Comparison of ENCODE assay signal across 9 cellular contexts in the genomic region with DNA sequence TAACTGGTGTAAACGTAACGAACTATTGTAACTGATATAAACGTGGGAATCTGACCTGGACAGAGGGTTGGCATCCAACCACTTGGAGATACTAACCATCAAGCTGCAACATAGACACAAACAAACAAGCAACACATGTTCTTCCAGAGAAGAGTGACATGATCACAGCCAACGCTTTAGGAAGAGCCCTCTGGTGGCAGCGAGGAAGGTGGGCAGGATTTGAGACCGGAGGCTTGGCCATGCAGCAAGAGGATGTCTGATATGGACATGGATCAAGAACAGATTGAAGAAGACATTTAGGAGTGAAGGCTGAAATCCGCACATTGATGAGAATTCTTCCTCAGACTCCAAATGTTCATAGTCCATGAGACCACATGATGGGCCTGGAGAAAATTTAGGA. TPM values are rescaled to one million over a fixed set of nuclear protein-coding genes. Genes with fewer than 3 reads are reported as not detected.
DNase-seq lines count a peak whose midpoint lies in the region; ATAC-seq and TF ChIP-seq lines count a peak whose summit lies in the region.
"Had no signal": no experiment of that assay in that cellular context is flagged by ENCODE, and none has a peak within 500 bp of the region (broad histone marks: within the 10 kb centered on the region; RNA-seq: fewer than 3 reads in every experiment).

No MANE protein-coding gene starts in this region.

- no peaks in the 10 kb centered on the region for H4K20me1 ChIP-seq in PC-9 (ENCODE audit: insufficient read depth)

- no peak for DNase-seq in Right ventricle myocardium inferior (ENCODE audit: missing footprints)
- no peak for DNase-seq in right atrium auricular region (ENCODE audit: low spot score)
- no peak for DNase-seq in PC-9
- DNase-seq in fibroblast of peridontal ligament (ENCODE audit: extremely low read depth): peak; percentile 61
- peak; percentile 21 for DNase-seq in smooth muscle cell of the brain vasculature (ENCODE audit: low read depth, low spot score)
- no peak for DNase-seq in activated CD8-positive, alpha-beta memory T cell treated with anti-CD3 and anti-CD28 coated beads, Interleukin-2, amount 10 ng/mL, durations not matched to agents 7 days and 5 days
- no peak for DNase-seq in CD4-positive, alpha-beta memory T cell

- H3K4me3 ChIP-seq in right atrium auricular region (no peak overlapping the region), PC-9 (no peak overlapping the region)
- no peak overlapping the region for H3K4me3 ChIP-seq in CD4-positive, alpha-beta memory T cell (ENCODE audit: low read length in 2 of 2)

- H3K4me3 Mint-ChIP-seq in activated CD8-positive, alpha-beta memory T cell treated with anti-CD3 and anti-CD28 coated beads, Interleukin-2, amount 10 ng/mL, durations not matched to agents 7 days and 5 days: no peak overlapping the region
- no peak overlapping the region for H3K4me3 Mint-ChIP-seq in CD4-positive, alpha-beta memory T cell
- H3K4me3 Mint-ChIP-seq: activated naive CD4-positive, alpha-beta T cell treated with anti-CD3 and anti-CD28 coated beads, Interleukin-2, amount 50 U/mL, for 24 hours had no signal

- H3K27ac ChIP-seq in right atrium auricular region (no peak overlapping the region), PC-9 (no peak overlapping the region)
- no peak overlapping the region for H3K27ac ChIP-seq in CD4-positive, alpha-beta memory T cell (ENCODE audit: low read depth, low read length)

- no peaks in the 10 kb centered on the region for H3K9me3 Mint-ChIP-seq in activated CD8-positive, alpha-beta memory T cell treated with anti-CD3 and anti-CD28 coated beads, Interleukin-2, amount 10 ng/mL, durations not matched to agents 7 days and 5 days (ENCODE audit: low read depth)
- peaks cover 0 to 1% (median 0%) of the 10 kb centered on the region in 8 donors for H3K9me3 Mint-ChIP-seq in CD4-positive, alpha-beta memory T cell
- H3K9me3 Mint-ChIP-seq: activated naive CD4-positive, alpha-beta T cell treated with anti-CD3 and anti-CD28 coated beads, Interleukin-2, amount 50 U/mL, for 24 hours had no signal

- H3K4me2 ChIP-seq in PC-9: no peak overlapping the region

- H2AFZ ChIP-seq in PC-9: no peak overlapping the region

- no peaks in the 10 kb centered on the region for H3K79me2 ChIP-seq in PC-9 (ENCODE audit: low read depth)

- no peaks in the 10 kb centered on the region for H3K9me3 ChIP-seq in right atrium auricular region
- H3K9me3 ChIP-seq in PC-9 (ENCODE audit: insufficient read depth, low read depth): no peaks in the 10 kb centered on the region
- no peaks in the 10 kb centered on the region for H3K9me3 ChIP-seq in CD4-positive, alpha-beta memory T cell (ENCODE audit: control insufficient read depth in 1 of 2, low read length in 2 of 2)

- ATAC-seq in Right ventricle myocardium inferior: peak; percentile 50
- no peak for ATAC-seq in activated CD8-positive, alpha-beta memory T cell treated with anti-CD3 and anti-CD28 coated beads, Interleukin-2, amount 10 ng/mL, durations not matched to agents 7 days and 5 days
- no peak for ATAC-seq in GM21825 (IDR thresholded peaks at IDR 0.05; ENCODE audit: unreplicated experiment)

- POLR2A ChIA-PET in PC-9 (lab: Charles Lee; ENCODE audit: unreplicated experiment): no interaction called here
- POLR2A ChIA-PET in CD4-positive, alpha-beta memory T cell (lab: Charles Lee; ENCODE audit: partially characterized antibody): no interaction called here

- BruUV-seq in PC-9 (replicated peaks; lab: Mats Ljungman, UMichigan): no TSS peak

- H3K36me3 ChIP-seq in right atrium auricular region: no peaks in the 10 kb centered on the region
- H3K36me3 ChIP-seq in PC-9 (ENCODE audit: low read depth): no peaks in the 10 kb centered on the region
- H3K36me3 ChIP-seq in CD4-positive, alpha-beta memory T cell (ENCODE audit: insufficient read depth, low read length): no peaks in the 10 kb centered on the region

- TF ChIP-seq CTCF in right atrium auricular region (IDR thresholded peaks at IDR 0.05) (peak in 1 of 2 donors; percentile 73), PC-9 (conservative IDR thresholded peaks at IDR 0.05) (peak; percentile 57; the same call in 1 of the 2 replicates)

- no peaks in the 10 kb centered on the region for H3K9me2 ChIP-seq in PC-9 (ENCODE audit: insufficient read depth)

- intact Hi-C loops in Right ventricle myocardium inferior (cut with DNase I) (loop anchor here (10.0 kb wide), 1 partner anchor 104 kb away; no protein-coding TSS in a partner anchor), PC-9 (cut with micrococcal nuclease; ENCODE audit: unreplicated experiment) (no loop called here)
- intact Hi-C loops in CD4-positive, alpha-beta memory T cell (cut with micrococcal nuclease): no loop called here

- no peaks in the 10 kb centered on the region for H3K4me1 Mint-ChIP-seq in activated CD8-positive, alpha-beta memory T cell treated with anti-CD3 and anti-CD28 coated beads, Interleukin-2, amount 10 ng/mL, durations not matched to agents 7 days and 5 days
- peaks cover 0 to 2% (median 0%) of the 10 kb centered on the region in 4 donors for H3K4me1 Mint-ChIP-seq in CD4-positive, alpha-beta memory T cell

- peaks cover 0 to 15% of the 10 kb centered on the region in 2 donors for H3K4me1 ChIP-seq in right atrium auricular region
- no peaks in the 10 kb centered on the region for H3K4me1 ChIP-seq in PC-9 (replicated peaks; ENCODE audit: insufficient read depth)
- no peaks in the 10 kb centered on the region for H3K4me1 ChIP-seq in CD4-positive, alpha-beta memory T cell (ENCODE audit: insufficient read depth, low read length)

- H3K27me3 ChIP-seq in right atrium auricular region (no peaks in the 10 kb centered on the region), PC-9 (ENCODE audit: insufficient read depth, low read depth) (no peaks in the 10 kb centered on the region)
- H3K27me3 ChIP-seq in CD4-positive, alpha-beta memory T cell (ENCODE audit: insufficient read depth, low read length): no peaks in the 10 kb centered on the region

- H3F3A ChIP-seq in PC-9 (ENCODE audit: insufficient read depth, low read depth): no peaks in the 10 kb centered on the region

- no peak overlapping the region for H3K27ac Mint-ChIP-seq in activated CD8-positive, alpha-beta memory T cell treated with anti-CD3 and anti-CD28 coated beads, Interleukin-2, amount 10 ng/mL, durations not matched to agents 7 days and 5 days
- no peak overlapping the region for H3K27ac Mint-ChIP-seq in CD4-positive, alpha-beta memory T cell
- H3K27ac Mint-ChIP-seq: activated naive CD4-positive, alpha-beta T cell treated with anti-CD3 and anti-CD28 coated beads, Interleukin-2, amount 50 U/mL, for 24 hours had no signal

- no peaks in the 10 kb centered on the region for H3K36me3 Mint-ChIP-seq in activated CD8-positive, alpha-beta memory T cell treated with anti-CD3 and anti-CD28 coated beads, Interleukin-2, amount 10 ng/mL, durations not matched to agents 7 days and 5 days
- peaks cover 0 to 3% of the 10 kb centered on the region in 2 donors for H3K36me3 Mint-ChIP-seq in CD4-positive, alpha-beta memory T cell
- H3K36me3 Mint-ChIP-seq: activated naive CD4-positive, alpha-beta T cell treated with anti-CD3 and anti-CD28 coated beads, Interleukin-2, amount 50 U/mL, for 24 hours had no signal

- CTCF ChIA-PET in PC-9 (lab: Charles Lee): interaction anchor here (0.6 kb wide), 1 partner anchor 80 kb away, joined by 8 read pairs; no protein-coding TSS in a partner anchor
- CTCF ChIA-PET in activated CD8-positive, alpha-beta memory T cell treated with anti-CD3 and anti-CD28 coated beads, Interleukin-2, amount 10 ng/mL, durations not matched to agents 7 days and 5 days (lab: Charles Lee): no interaction called here
- CTCF ChIA-PET in CD4-positive, alpha-beta memory T cell (lab: Charles Lee; ENCODE audit: partially characterized antibody): interaction anchor here (0.7 to 1.7 kb wide), 2 partner anchors 172 to 388 kb away, joined by 4 to 5 read pairs; no protein-coding TSS in a partner anchor

- H3K27me3 Mint-ChIP-seq in activated CD8-positive, alpha-beta memory T cell treated with anti-CD3 and anti-CD28 coated beads, Interleukin-2, amount 10 ng/mL, durations not matched to agents 7 days and 5 days: peaks cover 4% of the 10 kb centered on the region
- peaks cover 5% of the 10 kb centered on the region in 2 donors for H3K27me3 Mint-ChIP-seq in CD4-positive, alpha-beta memory T cell

RNA-seq across cellular contexts. Expression of gene TNRC6A, which starts 40.3 kb away (rescaled TPM):
- 34.8 TPM for total RNA-seq in Right ventricle myocardium inferior
- total RNA-seq in right atrium auricular region: 10 to 100 TPM; 23.5 to 24.4 TPM
- 66.8 and 84.8 TPM in 2 replicates for total RNA-seq in PC-9 (2021)
- 10 to 100 TPM; 38.9 to 39.6 TPM for total RNA-seq in activated CD8-positive, alpha-beta memory T cell treated with anti-CD3 and anti-CD28 coated beads, Interleukin-2, amount 10 ng/mL, durations not matched to agents 7 days and 5 days
- 100 to 1,000 TPM in 1 of 2 experiments, 10 to 100 TPM in 1; 99.3 to 103 TPM for total RNA-seq in CD4-positive, alpha-beta memory T cell
- polyA plus RNA-seq in CD4-positive, alpha-beta memory T cell: 10 to 100 TPM in 1 of 2 donors, under 1 TPM in 1; 0.88 to 27.3 TPM

Comparison
In these comparisons a context has a peak if more than half of its experiments do, and no peak if none do; other contexts are left out.
1. DNase-seq: peak in fibroblast of peridontal ligament (single experiment) and smooth muscle cell of the brain vasculature (single experiment); none in Right ventricle myocardium inferior (single experiment), right atrium auricular region (single experiment), PC-9 (0 of 2), activated CD8-positive, alpha-beta memory T cell treated with anti-CD3 and anti-CD28 coated beads, Interleukin-2, amount 10 ng/mL, durations not matched to agents 7 days and 5 days (single experiment) and CD4-positive, alpha-beta memory T cell (0 of 5).